ENCODE assay signal across 8 cellular contexts in genomic region chr12:40105515-40106201, GRCh38. TPM values are rescaled to one million over a fixed set of nuclear protein-coding genes. Genes with fewer than 3 reads are reported as not detected.
DNase-seq lines count a peak whose midpoint lies in the region; ATAC-seq and TF ChIP-seq lines count a peak whose summit lies in the region.

Gene SLC2A13 (minus strand): TSS chr12:40106081. CDS start chr12:40105808, 273 bp downstream.

- peak within 1 kb of the TSS; percentile 87 for H3K4me3 ChIP-seq in mucosa of descending colon

- intact Hi-C loops in mucosa of descending colon (cut with DNase I, micrococcal nuclease) = loop anchor here (5.0 to 10.0 kb wide), 2 partner anchors 93 to 341 kb away; no protein-coding TSS in a partner anchor

- no peaks in the 10 kb centered on the region for H3K36me3 ChIP-seq in mucosa of descending colon (ENCODE audit: low read depth)

- ATAC-seq in HG03439 (IDR thresholded peaks at IDR 0.05; ENCODE audit: unreplicated experiment) = peak; percentile 84
- ATAC-seq in mucosa of descending colon = peak; percentile 96

- no peak for TF ChIP-seq CTCF in mucosa of descending colon (IDR thresholded peaks at IDR 0.05)

- peaks cover 23% of the 10 kb centered on the region for H3K4me1 ChIP-seq in mucosa of descending colon (ENCODE audit: low read depth)

- peak; percentile 90 for DNase-seq in CD1c-positive myeloid dendritic cell (ENCODE audit: extremely low spot score)
- DNase-seq in GM19240 (ENCODE audit: insufficient read length, low spot score) = peak; percentile 42
- DNase-seq in NOMO-1 (lab: John Stamatoyannopoulos, UW; ENCODE audit: unreplicated experiment in 2 of 2) = peak; percentile 45 to 66
- DNase-seq in activated CD8-positive, alpha-beta memory T cell treated with anti-CD3 and anti-CD28 coated beads, Interleukin-2, amount 50 U/mL, for 4 hours = peak; percentile 76
- peak; percentile 73 for DNase-seq in epidermal melanocyte (ENCODE audit: insufficient read length, low spot score)
- peak; percentile 84 to 89 (median 87) for DNase-seq in mucosa of descending colon
- DNase-seq in stimulated activated CD8-positive, alpha-beta memory T cell treated with anti-CD3 and anti-CD28 coated beads, Interleukin-4, amount 100 ng/mL, for 1 hour (ENCODE audit: low read depth in 2 of 2, low spot score in 1 of 2) = peak; percentile 47 to 52

- H3K9me3 ChIP-seq in mucosa of descending colon = no peaks in the 10 kb centered on the region

RNA-seq across cellular contexts. Expression of gene SLC2A13, which starts in this region (rescaled TPM):
- total RNA-seq in mucosa of descending colon = 10 to 100 TPM; 25.0 to 41.8 (median 34.1) TPM

Comparison
In these comparisons a context has a peak if more than half of its experiments do, and no peak if none do; other contexts are left out.
1. Peak in every context shown above with its lines: DNase-seq, ATAC-seq and H3K4me3 ChIP-seq.